8 cellular contexts compared by ENCODE assay signal in the genomic region with DNA sequence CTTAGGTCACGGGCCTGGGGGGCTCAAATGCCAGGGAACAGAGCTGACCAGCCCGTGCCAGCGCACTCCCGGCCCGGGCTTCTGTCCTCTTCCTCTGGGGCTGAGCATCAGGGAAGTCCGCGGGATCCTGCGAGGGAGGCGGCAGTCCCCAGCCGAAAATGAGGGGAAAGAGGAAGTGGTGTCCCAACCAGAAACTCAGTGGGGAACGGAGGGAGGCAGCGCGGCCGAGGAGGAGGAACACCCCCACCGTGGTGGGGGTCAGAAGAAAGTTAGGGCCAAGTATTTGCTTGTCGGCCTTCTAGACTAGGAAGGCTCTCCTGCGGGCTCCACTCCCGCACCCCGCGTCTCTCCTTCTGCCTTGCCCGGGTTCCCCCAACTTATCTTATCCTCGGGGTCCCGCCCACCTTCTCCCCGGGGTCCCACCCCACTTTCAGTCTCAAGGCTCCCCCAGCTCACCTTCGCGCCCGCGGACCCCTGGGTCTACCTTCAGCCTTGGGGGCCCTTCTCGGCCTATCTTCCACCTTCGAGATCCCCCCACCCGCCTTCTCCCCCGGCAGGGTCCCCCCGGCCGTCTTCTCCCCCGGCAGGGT. TPM values are rescaled to one million over a fixed set of nuclear protein-coding genes. Genes with fewer than 3 reads are reported as not detected.
DNase-seq lines count a peak whose midpoint lies in the region; ATAC-seq, FAIRE-seq and TF ChIP-seq lines count a peak whose summit lies in the region.

No MANE protein-coding gene starts in this region.

- H3K4me1 Mint-ChIP-seq in glutamatergic neuron (ENCODE audit: low read depth, unreplicated experiment): peaks cover 14% of the 10 kb centered on the region
- peaks cover 46% of the 10 kb centered on the region for H3K4me1 Mint-ChIP-seq in osteocyte (ENCODE audit: unreplicated experiment)

- H3K27me3 Mint-ChIP-seq in glutamatergic neuron (ENCODE audit: unreplicated experiment) (peaks cover 3% of the 10 kb centered on the region), osteocyte (ENCODE audit: unreplicated experiment) (no peaks in the 10 kb centered on the region)

- FAIRE-seq in urothelium cell line (lab: Jason Lieb, UNC): no peak

- peak overlapping the region; percentile 74 for H3K27ac Mint-ChIP-seq in glutamatergic neuron (ENCODE audit: unreplicated experiment)
- H3K27ac Mint-ChIP-seq in osteocyte (ENCODE audit: unreplicated experiment): peak overlapping the region; percentile 90

- peak; percentile 33 for ATAC-seq in HG02763 (IDR thresholded peaks at IDR 0.05; ENCODE audit: unreplicated experiment)
- ATAC-seq in GM18519 (IDR thresholded peaks at IDR 0.05; ENCODE audit: low FRiP score, unreplicated experiment): no peak

- peaks cover 6% of the 10 kb centered on the region for H3K36me3 Mint-ChIP-seq in glutamatergic neuron (ENCODE audit: unreplicated experiment)
- H3K36me3 Mint-ChIP-seq in osteocyte (ENCODE audit: unreplicated experiment): peaks cover 5% of the 10 kb centered on the region

- DNase-seq in GM03348 (ENCODE audit: low spot score) (peak; percentile 77), RWPE1 (ENCODE audit: low spot score) (peak; percentile 57), glutamatergic neuron (peak; percentile 32), osteocyte (ENCODE audit: extremely low spot score, unreplicated experiment) (peak; percentile 81), urothelium cell line (ENCODE audit: low spot score) (peak; percentile 50)
- DNase-seq in activated gamma-delta T cell treated with anti-CD3 and anti-CD28 coated beads, Interleukin-2, amount 50 U/mL, for 16 hours (ENCODE audit: low read depth): peak; percentile 24

- no peak for TF ChIP-seq CTCF in RWPE1 (conservative IDR thresholded peaks at IDR 0.05; ENCODE audit: low read depth)
- no peak for TF ChIP-seq CTCF in glutamatergic neuron (IDR thresholded peaks at IDR 0.05; ENCODE audit: partially characterized antibody, unreplicated experiment)
- no peak for TF ChIP-seq CTCF in osteocyte (IDR thresholded peaks at IDR 0.05)

- H3K9me3 Mint-ChIP-seq in glutamatergic neuron (ENCODE audit: unreplicated experiment) (peaks cover 8% of the 10 kb centered on the region), osteocyte (ENCODE audit: unreplicated experiment) (peaks cover 6% of the 10 kb centered on the region)

- CTCF ChIA-PET in RWPE1 (lab: Yijun Ruan, JAX): interaction anchor here (2.4 kb wide), 1 partner anchor 10 kb away, joined by 13 read pairs; no protein-coding TSS in a partner anchor

- POLR2A ChIA-PET in RWPE1 (lab: Yijun Ruan, JAX; ENCODE audit: low non-redundant PET): no interaction called here

- peak overlapping the region; percentile 80 for H3K27ac ChIP-seq in RWPE1

- peak overlapping the region; percentile 91 for H3K4me3 Mint-ChIP-seq in glutamatergic neuron (ENCODE audit: unreplicated experiment)
- H3K4me3 Mint-ChIP-seq in osteocyte (ENCODE audit: unreplicated experiment): peak overlapping the region; percentile 90

RNA-seq across cellular contexts. Expression of gene PHF2, which starts 0.6 kb away (rescaled TPM):
- total RNA-seq in glutamatergic neuron (ENCODE audit: unreplicated experiment) (22.9 TPM), osteocyte (39.9 and 40.3 TPM in 2 replicates)

Comparison
In these comparisons a context has a peak if more than half of its experiments do, and no peak if none do; other contexts are left out.
1. DNase-seq: peak in every context shown above with its lines; median percentile 81 in osteocyte; 77 in GM03348; 57 in RWPE1; 50 in urothelium cell line; 32 in glutamatergic neuron; 24 in activated gamma-delta T cell treated with anti-CD3 and anti-CD28 coated beads, Interleukin-2, amount 50 U/mL, for 16 hours.